Comparison of ENCODE assay signal across 21 cellular contexts in the genomic region with DNA sequence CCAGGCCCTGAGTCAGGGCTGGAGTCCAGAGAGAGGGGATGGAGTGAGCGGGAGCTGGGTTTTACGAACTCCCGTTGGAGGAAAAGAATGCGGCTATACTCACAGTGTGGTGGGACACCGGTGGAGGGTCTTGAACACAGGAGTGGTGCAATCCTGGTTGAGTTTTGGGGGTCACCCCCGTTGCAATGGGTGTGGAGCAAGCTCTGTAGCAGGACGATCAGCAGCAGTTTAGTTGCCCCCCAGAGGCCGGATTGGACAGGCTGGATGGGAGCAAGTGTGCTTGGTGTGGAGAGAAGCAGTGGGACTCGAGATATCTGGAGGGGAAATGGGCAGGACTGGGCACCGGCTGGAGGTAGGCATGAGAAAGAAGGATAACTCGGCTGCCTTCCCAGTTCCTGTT.
DNase-seq lines count a peak whose midpoint lies in the region; ATAC-seq and TF ChIP-seq lines count a peak whose summit lies in the region.
"Had no signal": no experiment of that assay in that cellular context is flagged by ENCODE, and none has a peak within 500 bp of the region (broad histone marks: within the 10 kb centered on the region; RNA-seq: fewer than 3 reads in every experiment).

No MANE protein-coding gene starts in this region.

- H3K4me3 Mint-ChIP-seq in activated naive CD4-positive, alpha-beta T cell treated with anti-CD3 and anti-CD28 coated beads, Interleukin-2, amount 50 U/mL, for 24 hours = no peak overlapping the region
- H3K4me3 Mint-ChIP-seq in activated naive CD4-positive, alpha-beta T cell treated with anti-CD3 and anti-CD28 coated beads, Interleukin-2, amount 10 ng/mL, durations not matched to agents 7 days and 5 days = no peak overlapping the region
- H3K4me3 Mint-ChIP-seq in T-helper 17 cell = peak overlapping the region; percentile 58
- no peak overlapping the region for H3K4me3 Mint-ChIP-seq in nephron progenitor cell

- H3K27me3 Mint-ChIP-seq in activated naive CD4-positive, alpha-beta T cell treated with anti-CD3 and anti-CD28 coated beads, Interleukin-2, amount 50 U/mL, for 24 hours = peaks cover 6% of the 10 kb centered on the region
- H3K27me3 Mint-ChIP-seq in activated naive CD4-positive, alpha-beta T cell treated with anti-CD3 and anti-CD28 coated beads, Interleukin-2, amount 10 ng/mL, durations not matched to agents 7 days and 5 days = peaks cover 14% of the 10 kb centered on the region
- H3K27me3 Mint-ChIP-seq in T-helper 17 cell (peaks cover 45% of the 10 kb centered on the region), nephron progenitor cell (ENCODE audit: low read depth, poor library complexity) (peaks cover 38% of the 10 kb centered on the region)

- CTCF ChIA-PET in activated naive CD4-positive, alpha-beta T cell treated with anti-CD3 and anti-CD28 coated beads, Interleukin-2, amount 10 ng/mL, durations not matched to agents 7 days and 5 days (lab: Charles Lee) = no interaction called here

- DNase-seq in activated naive CD4-positive, alpha-beta T cell treated with anti-CD3 and anti-CD28 coated beads, Interleukin-2, amount 10 ng/mL, durations not matched to agents 7 days and 5 days = no peak
- DNase-seq in T-helper 17 cell = no peak
- no peak for DNase-seq in nephron progenitor cell
- no peak for DNase-seq in GM13977 (ENCODE audit: low spot score)
- DNase-seq in NCI-H2081 (lab: John Stamatoyannopoulos, UW) = no peak
- no peak for DNase-seq in NCI-H510A treated with DMSO at 0.1 percent for 48 hours (lab: John Stamatoyannopoulos, UW)
- DNase-seq: ACHN, EL, GF-D8, KBM-7, NCI-H1092 treated with DMSO at 0.1 percent for 48 hours, NCI-H1436 treated with DMSO at 0.1 percent for 48 hours, NCI-H2029, NCI-H226, NCI-H524, NCI-H774, SIG-M5, SK-N-SH had no signal

- no peaks in the 10 kb centered on the region for H3K9me3 Mint-ChIP-seq in activated naive CD4-positive, alpha-beta T cell treated with anti-CD3 and anti-CD28 coated beads, Interleukin-2, amount 50 U/mL, for 24 hours
- no peaks in the 10 kb centered on the region for H3K9me3 Mint-ChIP-seq in activated naive CD4-positive, alpha-beta T cell treated with anti-CD3 and anti-CD28 coated beads, Interleukin-2, amount 10 ng/mL, durations not matched to agents 7 days and 5 days
- peaks cover 28% of the 10 kb centered on the region for H3K9me3 Mint-ChIP-seq in nephron progenitor cell

- H3K4me1 Mint-ChIP-seq in activated naive CD4-positive, alpha-beta T cell treated with anti-CD3 and anti-CD28 coated beads, Interleukin-2, amount 50 U/mL, for 24 hours = no peaks in the 10 kb centered on the region
- no peaks in the 10 kb centered on the region for H3K4me1 Mint-ChIP-seq in activated naive CD4-positive, alpha-beta T cell treated with anti-CD3 and anti-CD28 coated beads, Interleukin-2, amount 10 ng/mL, durations not matched to agents 7 days and 5 days
- peaks cover 3% of the 10 kb centered on the region for H3K4me1 Mint-ChIP-seq in T-helper 17 cell
- peaks cover 17% of the 10 kb centered on the region for H3K4me1 Mint-ChIP-seq in nephron progenitor cell

- H3K27ac Mint-ChIP-seq in activated naive CD4-positive, alpha-beta T cell treated with anti-CD3 and anti-CD28 coated beads, Interleukin-2, amount 50 U/mL, for 24 hours = peak overlapping the region; percentile 43
- no peak overlapping the region for H3K27ac Mint-ChIP-seq in activated naive CD4-positive, alpha-beta T cell treated with anti-CD3 and anti-CD28 coated beads, Interleukin-2, amount 10 ng/mL, durations not matched to agents 7 days and 5 days
- H3K27ac Mint-ChIP-seq in T-helper 17 cell (peak overlapping the region; percentile 5), nephron progenitor cell (peak overlapping the region; percentile 54)

- in situ Hi-C loops in GM13977 (cut with MboI; ENCODE audit: low pct_unique_long_range_greater_than_20kb, low sequenced_read_pairs, unreplicated experiment) = loop anchor here (25.0 kb wide), 1 partner anchor 413 kb away; no protein-coding TSS in a partner anchor

- no peaks in the 10 kb centered on the region for H3K36me3 Mint-ChIP-seq in activated naive CD4-positive, alpha-beta T cell treated with anti-CD3 and anti-CD28 coated beads, Interleukin-2, amount 50 U/mL, for 24 hours
- H3K36me3 Mint-ChIP-seq in activated naive CD4-positive, alpha-beta T cell treated with anti-CD3 and anti-CD28 coated beads, Interleukin-2, amount 10 ng/mL, durations not matched to agents 7 days and 5 days = no peaks in the 10 kb centered on the region
- H3K36me3 Mint-ChIP-seq in T-helper 17 cell (ENCODE audit: low read depth) (peaks cover 3% of the 10 kb centered on the region), nephron progenitor cell (ENCODE audit: low read depth) (peaks cover 4% of the 10 kb centered on the region)

- H3K9me3 ChIP-seq in T-helper 17 cell (ENCODE audit: control insufficient read depth, low read length, poor library complexity, severe bottlenecking) = no peaks in the 10 kb centered on the region
- H3K9me3 ChIP-seq: SK-N-SH had no signal

- ATAC-seq in T-helper 17 cell (no peak), HG03045 (IDR thresholded peaks at IDR 0.05; ENCODE audit: unreplicated experiment) (no peak)
- ATAC-seq: Panc1 had no signal

- TF ChIP-seq CTCF in nephron progenitor cell (IDR thresholded peaks at IDR 0.05) = no peak
- no peak for TF ChIP-seq CTCF in GM13977 (IDR thresholded peaks at IDR 0.05; ENCODE audit: extremely low read depth, insufficient read depth, missing control alignments)
